Comparison of ENCODE assay signal across 1 cellular context in genomic region chr12:123022205-123022604, GRCh38.
TF ChIP-seq lines count a peak whose summit lies in the region.

No MANE protein-coding gene starts in this region.

TF ChIP-seq in K562, 482 proteins besides CTCF, POLR2A, EP300 and RAD21:
- TF ChIP-seq MAX (CRISPR knock-in tag; IDR thresholded peaks at IDR 0.05) = peak; percentile 54; the same call in 1 of the 2 replicates
- no peak for TF ChIP-seq SMARCA5 (IDR thresholded peaks at IDR 0.05)
- TF ChIP-seq TCFL5 (CRISPR knock-in tag; conservative IDR thresholded peaks at IDR 0.05) = no peak
- TF ChIP-seq CXXC5 (CRISPR knock-in tag; IDR thresholded peaks at IDR 0.05) = peak; percentile 40; the same call in 1 of the 2 replicates
- TF ChIP-seq ZKSCAN1 (IDR thresholded peaks at IDR 0.05; ENCODE audit: low read depth, low read length) = 0 out of 2 replicates have a peak, but pooled peaks have one; percentile 49
- no peak for TF ChIP-seq CC2D1A (IDR thresholded peaks at IDR 0.05)
- no peak for TF ChIP-seq YBX1 (IDR thresholded peaks at IDR 0.05)
- TF ChIP-seq NCOA4 (IDR thresholded peaks at IDR 0.05; ENCODE audit: partially characterized antibody) = no peak
- TF ChIP-seq ATF4 (CRISPR knock-in tag; IDR thresholded peaks at IDR 0.05) = no peak
- peak; percentile 84 for TF ChIP-seq ZFP36 (IDR thresholded peaks at IDR 0.05; ENCODE audit: low read depth, low read length, partially characterized antibody)
